Comparison of ENCODE assay signal across 12 cellular contexts in the genomic region with DNA sequence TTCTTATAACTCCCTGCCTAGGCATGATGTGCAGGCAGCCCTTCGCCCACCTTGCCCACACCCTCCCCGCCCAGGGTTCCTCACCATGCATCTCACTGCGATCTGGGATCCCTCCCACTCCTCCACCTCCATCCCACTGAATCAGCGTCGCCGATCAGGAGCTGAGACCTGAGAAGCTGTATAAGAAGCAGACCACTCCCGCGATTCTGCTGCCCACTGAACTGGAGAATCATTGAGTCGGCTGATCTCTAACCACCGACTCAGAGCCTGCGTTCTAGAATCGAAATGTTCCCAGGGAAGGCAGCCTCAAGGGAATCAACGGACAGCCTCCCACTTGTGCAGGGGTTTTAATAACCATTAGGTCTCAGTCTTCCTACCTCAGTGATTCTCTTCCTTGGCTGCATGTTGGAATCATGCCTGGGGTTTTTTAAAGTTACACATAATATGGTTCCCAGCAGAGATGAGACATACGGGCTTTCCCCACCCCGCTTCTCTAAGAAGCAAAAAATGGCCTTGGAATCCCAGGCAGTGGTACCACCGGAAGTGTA.
DNase-seq lines count a peak whose midpoint lies in the region; ATAC-seq and TF ChIP-seq lines count a peak whose summit lies in the region.
"Had no signal": no experiment of that assay in that cellular context is flagged by ENCODE, and none has a peak within 500 bp of the region (broad histone marks: within the 10 kb centered on the region; RNA-seq: fewer than 3 reads in every experiment).

No MANE protein-coding gene starts in this region.

- H3K79me2 ChIP-seq in osteoblast (ENCODE audit: insufficient read depth, low read length) = no peaks in the 10 kb centered on the region

- H3K27ac ChIP-seq in osteoblast (ENCODE audit: low read depth, low read length) = peak overlapping the region; percentile 99
- H3K27ac ChIP-seq: foreskin keratinocyte, prostate gland, testis had no signal

- H3K4me1 ChIP-seq in osteoblast (ENCODE audit: insufficient read depth, low read length) = peaks cover 55% of the 10 kb centered on the region
- H3K4me1 ChIP-seq: prostate gland had no signal

- ATAC-seq in esophagus mucosa = no peak

- H3K4me3 ChIP-seq in AG10803 (ENCODE audit: low read length) = no peak overlapping the region
- peak overlapping the region; percentile 9 for H3K4me3 ChIP-seq in epithelial cell of proximal tubule (ENCODE audit: low read depth, low read length)
- H3K4me3 ChIP-seq in osteoblast (ENCODE audit: insufficient read depth, low read length) = peak overlapping the region; percentile 26
- H3K4me3 ChIP-seq: prostate gland, testis had no signal

- no peaks in the 10 kb centered on the region for H3K9me3 ChIP-seq in osteoblast (ENCODE audit: low read depth, low read length)
- H3K9me3 ChIP-seq: prostate gland, testis had no signal

- DNase-seq in AG10803 (ENCODE audit: low read depth) = peak; percentile 31
- DNase-seq in M059J (ENCODE audit: low read depth) = peak; percentile 51
- DNase-seq in epithelial cell of proximal tubule (ENCODE audit: low read depth) = peak; percentile 85
- DNase-seq in osteoblast (ENCODE audit: insufficient read length, low spot score, missing footprints) = peak; percentile 78
- no peak for DNase-seq in SKM-1 treated with dmso at 0.1 percent for 144 hours (lab: John Stamatoyannopoulos, UW; ENCODE audit: unreplicated experiment)
- no peak for DNase-seq in NCI-H2196 (lab: John Stamatoyannopoulos, UW; ENCODE audit: unreplicated experiment)
- no peak for DNase-seq in KG1 (lab: John Stamatoyannopoulos, UW)
- DNase-seq: NCI-H2029 treated with DMSO at 0.1 percent for 48 hours had no signal

- no peak for TF ChIP-seq CTCF in AG10803 (conservative IDR thresholded peaks at IDR 0.05; ENCODE audit: low read length)
- TF ChIP-seq CTCF in epithelial cell of proximal tubule (conservative IDR thresholded peaks at IDR 0.05; ENCODE audit: low read depth, low read length) = no peak
- TF ChIP-seq CTCF in osteoblast (IDR thresholded peaks at IDR 0.05; ENCODE audit: extremely low read depth, low read depth, low read length) = no peak

- H3K27me3 ChIP-seq in osteoblast (ENCODE audit: insufficient read depth, low read length) = no peaks in the 10 kb centered on the region
- H3K27me3 ChIP-seq: foreskin keratinocyte, testis had no signal

- no peaks in the 10 kb centered on the region for H3K36me3 ChIP-seq in osteoblast (ENCODE audit: insufficient read depth, low read length)
- H3K36me3 ChIP-seq: prostate gland had no signal

- H3K4me2 ChIP-seq in osteoblast (ENCODE audit: insufficient read depth, low read length) = peak overlapping the region; percentile 68

- H4K20me1 ChIP-seq in osteoblast (ENCODE audit: insufficient read depth, low read length) = no peaks in the 10 kb centered on the region

- no peak overlapping the region for H2AFZ ChIP-seq in osteoblast (ENCODE audit: low read length)

Comparison
In these comparisons a context has a peak if more than half of its experiments do, and no peak if none do; other contexts are left out.
1. DNase-seq: peak in AG10803 (single experiment), M059J (single experiment), epithelial cell of proximal tubule (single experiment) and osteoblast (single experiment); none in SKM-1 treated with dmso at 0.1 percent for 144 hours (single experiment), NCI-H2196 (single experiment) and KG1 (single experiment).